17 cellular contexts compared by ENCODE assay signal in the genomic region with DNA sequence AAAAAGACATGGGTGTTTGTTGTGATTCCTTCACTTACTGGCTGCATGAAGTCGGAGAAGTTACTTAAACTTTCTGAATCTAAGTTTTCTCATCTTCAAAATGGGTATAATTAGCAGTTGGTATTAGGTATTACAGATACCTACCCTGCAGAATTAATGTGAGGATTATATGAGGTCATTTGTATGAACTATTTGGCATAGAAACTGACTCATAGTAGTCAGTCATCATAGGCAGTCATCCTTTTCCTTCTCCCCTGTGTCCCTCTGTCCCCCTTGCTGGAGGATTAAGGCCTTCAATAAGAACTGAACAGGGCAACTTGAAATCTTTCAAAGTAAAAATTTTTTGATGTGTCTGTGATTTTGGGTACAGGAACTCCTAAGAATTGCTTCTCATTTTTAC.
"Had no signal": no experiment of that assay in that cellular context is flagged by ENCODE, and none has a peak within 500 bp of the region (broad histone marks: within the 10 kb centered on the region; RNA-seq: fewer than 3 reads in every experiment).

No MANE protein-coding gene starts in this region.

- H3K9me3 ChIP-seq: adrenal gland, gastrocnemius medialis, heart left ventricle, mucosa of descending colon, right atrium auricular region, testis had no signal

- DNase-seq: activated CD4-positive, alpha-beta T cell treated with anti-CD3 and anti-CD28 coated beads for 36 hours; activated CD4-positive, alpha-beta T cell treated with anti-CD3 and anti-CD28 coated beads, Interleukin-2, amount 50 U/mL, for 48 hours; activated gamma-delta T cell treated with Interleukin-2 at 50 U/mL for 16 hours; activated T-cell treated with anti-CD3 and anti-CD28 coated beads for 4 hours; adrenal gland; effector CD8-positive, alpha-beta T cell; gastrocnemius medialis; heart left ventricle; kidney glomerular epithelial cell; mucosa of descending colon; naive B cell; stimulated activated CD4-positive, alpha-beta T cell treated with anti-CD3 and anti-CD28 coated beads, Interleukin-15, amount 100 ng/mL, for 24 hours; stimulated activated CD4-positive, alpha-beta T cell treated with anti-CD3 and anti-CD28 coated beads, Interleukin-2, amount 100 ng/mL, for 48 hours; T-helper 2 cell; testis had no signal

- H3K4me3 ChIP-seq: adrenal gland, gastrocnemius medialis, heart left ventricle, mucosa of descending colon, right atrium auricular region, skin epidermis, testis had no signal

- H3K27me3 ChIP-seq: adrenal gland, gastrocnemius medialis, heart left ventricle, right atrium auricular region, testis had no signal

- H3K4me1 ChIP-seq: adrenal gland, right atrium auricular region, testis had no signal

- H3K27ac ChIP-seq: adrenal gland, gastrocnemius medialis, heart left ventricle, right atrium auricular region, skin epidermis, testis had no signal
